In genomic region chr11:117796456-117797428, GRCh38 we compare ENCODE assay signal across 8 cellular contexts. TPM values are rescaled to one million over a fixed set of nuclear protein-coding genes. Genes with fewer than 3 reads are reported as not detected.
DNase-seq lines count a peak whose midpoint lies in the region; ATAC-seq lines count a peak whose summit lies in the region.

Gene DSCAML1, minus strand, starts transcription at chr11:117797216. Its CDS starts 137 bp downstream, at chr11:117797079.

- ATAC-seq in activated T-helper 17 cell treated with anti-CD3 and anti-CD28 coated beads, Interleukin-2, amount 50 U/mL, for 72 hours (replicated peaks) = peak; percentile 75
- ATAC-seq in GM21515 (IDR thresholded peaks at IDR 0.05; ENCODE audit: unreplicated experiment) (no peak), HG03378 (IDR thresholded peaks at IDR 0.05; ENCODE audit: unreplicated experiment) (no peak)

- DNase-seq in NCI-H2171 treated with DMSO at 0.1 percent for 48 hours (lab: John Stamatoyannopoulos, UW) (peak; percentile 35), NCI-H2171 (lab: John Stamatoyannopoulos, UW) (no peak), hippocampal formation (lab: John Stamatoyannopoulos, UW) (peak; percentile 44 to 48), AML-193 (lab: John Stamatoyannopoulos, UW) (no peak)

- no peak within 1 kb of the TSS for H3K27ac Mint-ChIP-seq in activated T-helper 17 cell treated with anti-CD3 and anti-CD28 coated beads, Interleukin-2, amount 50 U/mL, for 72 hours

- peak within 1 kb of the TSS; percentile 2 to 38 (median 7) for H3K4me3 ChIP-seq in skin epidermis

- no peaks in the 10 kb centered on the region for H3K9me3 Mint-ChIP-seq in activated T-helper 17 cell treated with anti-CD3 and anti-CD28 coated beads, Interleukin-2, amount 50 U/mL, for 72 hours

- H3K4me1 Mint-ChIP-seq in activated T-helper 17 cell treated with anti-CD3 and anti-CD28 coated beads, Interleukin-2, amount 50 U/mL, for 72 hours = peaks cover 5% of the 10 kb centered on the region

- H3K4me3 Mint-ChIP-seq in activated T-helper 17 cell treated with anti-CD3 and anti-CD28 coated beads, Interleukin-2, amount 50 U/mL, for 72 hours = peak within 1 kb of the TSS; percentile 55

- no peaks in the 10 kb centered on the region for H3K36me3 Mint-ChIP-seq in activated T-helper 17 cell treated with anti-CD3 and anti-CD28 coated beads, Interleukin-2, amount 50 U/mL, for 72 hours (ENCODE audit: low read depth)

- peaks cover 43% of the 10 kb centered on the region for H3K27me3 Mint-ChIP-seq in activated T-helper 17 cell treated with anti-CD3 and anti-CD28 coated beads, Interleukin-2, amount 50 U/mL, for 72 hours

- no peak within 1 kb of the TSS for H3K27ac ChIP-seq in skin epidermis

RNA-seq across cellular contexts. Expression of gene DSCAML1, which starts in this region (rescaled TPM):
- total RNA-seq in activated T-helper 17 cell treated with anti-CD3 and anti-CD28 coated beads, Interleukin-2, amount 50 U/mL, for 72 hours = 1 to 10 TPM in 1 of 2 donors, not detected in 1; 2.8 TPM

Comparison
In these comparisons a context has a peak if more than half of its experiments do, and no peak if none do; other contexts are left out.
1. DNase-seq: peak in NCI-H2171 treated with DMSO at 0.1 percent for 48 hours (single experiment) and hippocampal formation (2 of 2); none in NCI-H2171 (single experiment) and AML-193 (0 of 2).